In the genomic region with DNA sequence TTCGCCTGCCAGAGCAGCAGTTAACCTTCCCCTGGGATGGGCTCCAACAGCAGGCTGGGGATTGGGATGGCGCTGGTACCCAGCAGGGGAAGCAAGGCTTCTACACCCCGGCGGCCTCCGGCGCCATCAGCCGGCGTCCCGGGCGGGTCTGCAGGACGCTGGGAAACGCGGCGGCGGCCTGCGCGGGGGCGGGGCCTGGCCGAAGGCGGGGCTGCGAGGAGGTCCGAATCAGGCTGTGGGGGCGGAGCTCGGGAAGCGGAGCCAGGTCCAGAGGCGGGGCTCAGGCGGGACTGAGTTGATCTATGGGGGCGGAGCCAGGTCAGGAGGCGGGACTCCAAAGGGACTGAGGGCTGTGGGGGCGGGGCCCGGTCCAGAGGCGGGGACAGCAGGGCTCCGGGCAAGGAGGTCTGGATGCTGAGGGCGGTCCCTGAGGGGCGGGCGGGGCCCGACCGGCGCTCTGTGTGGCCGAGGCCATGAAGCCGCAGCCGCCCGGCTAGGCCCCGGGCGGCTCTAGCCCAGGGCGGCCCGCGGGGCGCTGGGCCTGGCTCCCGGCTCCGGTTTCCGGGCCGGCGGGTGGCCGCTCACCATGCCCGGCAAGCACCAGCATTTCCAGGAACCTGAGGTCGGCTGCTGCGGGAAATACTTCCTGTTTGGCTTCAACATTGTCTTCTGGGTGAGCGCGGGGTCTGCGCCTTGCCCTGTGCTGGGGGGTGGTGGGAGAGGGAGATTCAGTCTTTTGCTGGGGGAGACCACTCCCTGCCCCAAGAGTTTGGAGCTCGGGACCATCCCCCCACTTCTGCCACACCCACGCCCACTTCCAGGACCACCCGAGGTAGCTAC, we compare ENCODE assay signal across 1 cellular context.
TF ChIP-seq lines count a peak whose summit lies in the region.

A gene with protein sequence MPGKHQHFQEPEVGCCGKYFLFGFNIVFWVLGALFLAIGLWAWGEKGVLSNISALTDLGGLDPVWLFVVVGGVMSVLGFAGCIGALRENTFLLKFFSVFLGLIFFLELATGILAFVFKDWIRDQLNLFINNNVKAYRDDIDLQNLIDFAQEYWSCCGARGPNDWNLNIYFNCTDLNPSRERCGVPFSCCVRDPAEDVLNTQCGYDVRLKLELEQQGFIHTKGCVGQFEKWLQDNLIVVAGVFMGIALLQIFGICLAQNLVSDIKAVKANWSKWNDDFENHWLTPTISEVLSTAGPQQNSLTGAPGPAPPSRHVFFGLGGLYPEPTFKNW (plus strand): TSS at position 455 of the 840 bp plus-strand sequence. CDS start 132 bp downstream, at position 587.

TF ChIP-seq in HepG2, 621 proteins besides CTCF, POLR2A, EP300 and RAD21 (continued from another document and continues in another):
- TF ChIP-seq BCL3 (CRISPR knock-in tag; IDR thresholded peaks at IDR 0.05), result peak; percentile 47; the same call in 1 of the 2 replicates
- TF ChIP-seq, protein P1, sequence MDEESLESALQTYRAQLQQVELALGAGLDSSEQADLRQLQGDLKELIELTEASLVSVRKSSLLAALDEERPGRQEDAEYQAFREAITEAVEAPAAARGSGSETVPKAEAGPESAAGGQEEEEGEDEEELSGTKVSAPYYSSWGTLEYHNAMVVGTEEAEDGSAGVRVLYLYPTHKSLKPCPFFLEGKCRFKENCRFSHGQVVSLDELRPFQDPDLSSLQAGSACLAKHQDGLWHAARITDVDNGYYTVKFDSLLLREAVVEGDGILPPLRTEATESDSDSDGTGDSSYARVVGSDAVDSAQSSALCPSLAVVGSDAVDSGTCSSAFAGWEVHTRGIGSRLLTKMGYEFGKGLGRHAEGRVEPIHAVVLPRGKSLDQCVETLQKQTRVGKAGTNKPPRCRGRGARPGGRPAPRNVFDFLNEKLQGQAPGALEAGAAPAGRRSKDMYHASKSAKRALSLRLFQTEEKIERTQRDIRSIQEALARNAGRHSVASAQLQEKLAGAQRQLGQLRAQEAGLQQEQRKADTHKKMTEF (CRISPR knock-in tag; IDR thresholded peaks at IDR 0.05), result no peak
- TF ChIP-seq LRRFIP1 (CRISPR knock-in tag; conservative IDR thresholded peaks at IDR 0.05), result no peak
- no peak for TF ChIP-seq KMT2A (CRISPR knock-in tag; IDR thresholded peaks at IDR 0.05)
- TF ChIP-seq ZNF660 (CRISPR knock-in tag; IDR thresholded peaks at IDR 0.05; ENCODE audit: borderline replicate concordance, low read depth), result no peak
- TF ChIP-seq ZBTB8A (CRISPR knock-in tag; IDR thresholded peaks at IDR 0.05; ENCODE audit: borderline replicate concordance, low read depth), result no peak
- no peak for TF ChIP-seq ZNF747 (CRISPR knock-in tag; IDR thresholded peaks at IDR 0.05; ENCODE audit: borderline replicate concordance)
- TF ChIP-seq ZNF737 (CRISPR knock-in tag; IDR thresholded peaks at IDR 0.05; ENCODE audit: borderline replicate concordance), result no peak
- TF ChIP-seq, protein P2, sequence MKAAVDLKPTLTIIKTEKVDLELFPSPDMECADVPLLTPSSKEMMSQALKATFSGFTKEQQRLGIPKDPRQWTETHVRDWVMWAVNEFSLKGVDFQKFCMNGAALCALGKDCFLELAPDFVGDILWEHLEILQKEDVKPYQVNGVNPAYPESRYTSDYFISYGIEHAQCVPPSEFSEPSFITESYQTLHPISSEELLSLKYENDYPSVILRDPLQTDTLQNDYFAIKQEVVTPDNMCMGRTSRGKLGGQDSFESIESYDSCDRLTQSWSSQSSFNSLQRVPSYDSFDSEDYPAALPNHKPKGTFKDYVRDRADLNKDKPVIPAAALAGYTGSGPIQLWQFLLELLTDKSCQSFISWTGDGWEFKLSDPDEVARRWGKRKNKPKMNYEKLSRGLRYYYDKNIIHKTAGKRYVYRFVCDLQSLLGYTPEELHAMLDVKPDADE (CRISPR knock-in tag; IDR thresholded peaks at IDR 0.05), result no peak
- no peak; the same call in 1 of the 2 replicates for TF ChIP-seq SALL2 (CRISPR knock-in tag; IDR thresholded peaks at IDR 0.05)
- no peak for TF ChIP-seq SRSF9 (IDR thresholded peaks at IDR 0.05; ENCODE audit: borderline replicate concordance, insufficient read depth, low read depth, low read length, poor library complexity, severe bottlenecking)
- TF ChIP-seq POGZ (CRISPR knock-in tag; IDR thresholded peaks at IDR 0.05), result peak; percentile 25; the same call in 1 of the 2 replicates
- TF ChIP-seq IKZF4 (CRISPR knock-in tag; IDR thresholded peaks at IDR 0.05; ENCODE audit: borderline replicate concordance, low read depth, not compliant biosample characterization), result no peak
- TF ChIP-seq KLF13 (CRISPR knock-in tag; IDR thresholded peaks at IDR 0.05), result no peak
- TF ChIP-seq TSC22D2 (CRISPR knock-in tag; IDR thresholded peaks at IDR 0.05; ENCODE audit: borderline replicate concordance), result no peak
- no peak for TF ChIP-seq ZNF441 (CRISPR knock-in tag; IDR thresholded peaks at IDR 0.05; ENCODE audit: borderline replicate concordance)
- TF ChIP-seq SMAD9 (CRISPR knock-in tag; IDR thresholded peaks at IDR 0.05), result no peak
- no peak for TF ChIP-seq SRSF1 (optimal IDR thresholded peaks at IDR 0.05; ENCODE audit: low read depth, low read length)
- no peak for TF ChIP-seq SETDB1 (CRISPR knock-in tag; IDR thresholded peaks at IDR 0.05; ENCODE audit: borderline replicate concordance)
- no peak for TF ChIP-seq MBD4 (IDR thresholded peaks at IDR 0.05; ENCODE audit: borderline replicate concordance, low read length)
- TF ChIP-seq ZNF607 (CRISPR knock-in tag; IDR thresholded peaks at IDR 0.05; ENCODE audit: borderline replicate concordance), result no peak; the same call in 1 of the 2 replicates
- no peak for TF ChIP-seq ZNF10 (CRISPR knock-in tag; IDR thresholded peaks at IDR 0.05; ENCODE audit: borderline replicate concordance, low read depth)
- no peak for TF ChIP-seq ZNF17 (CRISPR knock-in tag; IDR thresholded peaks at IDR 0.05)
- TF ChIP-seq, protein P3, sequence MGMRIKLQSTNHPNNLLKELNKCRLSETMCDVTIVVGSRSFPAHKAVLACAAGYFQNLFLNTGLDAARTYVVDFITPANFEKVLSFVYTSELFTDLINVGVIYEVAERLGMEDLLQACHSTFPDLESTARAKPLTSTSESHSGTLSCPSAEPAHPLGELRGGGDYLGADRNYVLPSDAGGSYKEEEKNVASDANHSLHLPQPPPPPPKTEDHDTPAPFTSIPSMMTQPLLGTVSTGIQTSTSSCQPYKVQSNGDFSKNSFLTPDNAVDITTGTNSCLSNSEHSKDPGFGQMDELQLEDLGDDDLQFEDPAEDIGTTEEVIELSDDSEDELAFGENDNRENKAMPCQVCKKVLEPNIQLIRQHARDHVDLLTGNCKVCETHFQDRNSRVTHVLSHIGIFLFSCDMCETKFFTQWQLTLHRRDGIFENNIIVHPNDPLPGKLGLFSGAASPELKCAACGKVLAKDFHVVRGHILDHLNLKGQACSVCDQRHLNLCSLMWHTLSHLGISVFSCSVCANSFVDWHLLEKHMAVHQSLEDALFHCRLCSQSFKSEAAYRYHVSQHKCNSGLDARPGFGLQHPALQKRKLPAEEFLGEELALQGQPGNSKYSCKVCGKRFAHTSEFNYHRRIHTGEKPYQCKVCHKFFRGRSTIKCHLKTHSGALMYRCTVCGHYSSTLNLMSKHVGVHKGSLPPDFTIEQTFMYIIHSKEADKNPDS (CRISPR knock-in tag; IDR thresholded peaks at IDR 0.05), result no peak
- no peak for TF ChIP-seq ZNF841 (CRISPR knock-in tag; IDR thresholded peaks at IDR 0.05; ENCODE audit: borderline replicate concordance)
- no peak for TF ChIP-seq ZNF446 (CRISPR knock-in tag; IDR thresholded peaks at IDR 0.05)
- TF ChIP-seq MLLT10 (CRISPR knock-in tag; IDR thresholded peaks at IDR 0.05), result no peak
- 0 out of 2 replicates have a peak, but pooled peaks have one; percentile 45 for TF ChIP-seq KDM5B (CRISPR knock-in tag; IDR thresholded peaks at IDR 0.05; ENCODE audit: borderline replicate concordance)
- TF ChIP-seq ZNF605 (CRISPR knock-in tag; IDR thresholded peaks at IDR 0.05), result no peak
- no peak for TF ChIP-seq IRF2 (CRISPR knock-in tag; IDR thresholded peaks at IDR 0.05)
- TF ChIP-seq RERE (CRISPR knock-in tag; IDR thresholded peaks at IDR 0.05; ENCODE audit: low read depth), result no peak
- TF ChIP-seq NR2F2 (IDR thresholded peaks at IDR 0.05; ENCODE audit: borderline replicate concordance, low read depth), result no peak
- no peak for TF ChIP-seq ZNF263 (CRISPR knock-in tag; IDR thresholded peaks at IDR 0.05)
- TF ChIP-seq, protein P4, sequence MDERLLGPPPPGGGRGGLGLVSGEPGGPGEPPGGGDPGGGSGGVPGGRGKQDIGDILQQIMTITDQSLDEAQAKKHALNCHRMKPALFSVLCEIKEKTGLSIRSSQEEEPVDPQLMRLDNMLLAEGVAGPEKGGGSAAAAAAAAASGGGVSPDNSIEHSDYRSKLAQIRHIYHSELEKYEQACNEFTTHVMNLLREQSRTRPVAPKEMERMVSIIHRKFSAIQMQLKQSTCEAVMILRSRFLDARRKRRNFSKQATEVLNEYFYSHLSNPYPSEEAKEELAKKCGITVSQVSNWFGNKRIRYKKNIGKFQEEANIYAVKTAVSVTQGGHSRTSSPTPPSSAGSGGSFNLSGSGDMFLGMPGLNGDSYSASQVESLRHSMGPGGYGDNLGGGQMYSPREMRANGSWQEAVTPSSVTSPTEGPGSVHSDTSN (CRISPR knock-in tag; IDR thresholded peaks at IDR 0.05), result no peak
- TF ChIP-seq REL (CRISPR knock-in tag; conservative IDR thresholded peaks at IDR 0.05), result no peak
- TF ChIP-seq SOX5 (CRISPR knock-in tag; IDR thresholded peaks at IDR 0.05; ENCODE audit: borderline replicate concordance), result 0 out of 2 replicates have a peak, but pooled peaks have one; percentile 7
- peak; percentile 85; the same call in 1 of the 2 replicates for TF ChIP-seq FOXC1 (CRISPR knock-in tag; IDR thresholded peaks at IDR 0.05; ENCODE audit: borderline replicate concordance)
- TF ChIP-seq PHF21A (CRISPR knock-in tag; IDR thresholded peaks at IDR 0.05), result 0 out of 2 replicates have a peak, but pooled peaks have one; percentile 22
- no peak for TF ChIP-seq LCORL (IDR thresholded peaks at IDR 0.05)
- TF ChIP-seq LCORL (CRISPR knock-in tag; IDR thresholded peaks at IDR 0.05), result peak; percentile 54
- TF ChIP-seq, protein P5, sequence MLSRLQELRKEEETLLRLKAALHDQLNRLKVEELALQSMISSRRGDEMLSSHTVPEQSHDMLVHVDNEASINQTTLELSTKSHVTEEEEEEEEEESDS (CRISPR knock-in tag; IDR thresholded peaks at IDR 0.05; ENCODE audit: borderline replicate concordance), result no peak
- TF ChIP-seq CC2D1A (CRISPR knock-in tag; IDR thresholded peaks at IDR 0.05), result no peak
